In genomic region chr16:3654249-3654991, GRCh38 we compare ENCODE assay signal across 8 cellular contexts. TPM values are rescaled to one million over a fixed set of nuclear protein-coding genes. Genes with fewer than 3 reads are reported as not detected.
DNase-seq lines count a peak whose midpoint lies in the region; ATAC-seq and TF ChIP-seq lines count a peak whose summit lies in the region.

A gene with protein sequence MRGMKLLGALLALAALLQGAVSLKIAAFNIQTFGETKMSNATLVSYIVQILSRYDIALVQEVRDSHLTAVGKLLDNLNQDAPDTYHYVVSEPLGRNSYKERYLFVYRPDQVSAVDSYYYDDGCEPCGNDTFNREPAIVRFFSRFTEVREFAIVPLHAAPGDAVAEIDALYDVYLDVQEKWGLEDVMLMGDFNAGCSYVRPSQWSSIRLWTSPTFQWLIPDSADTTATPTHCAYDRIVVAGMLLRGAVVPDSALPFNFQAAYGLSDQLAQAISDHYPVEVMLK (plus strand): TSS chr16:3654691. CDS start chr16:3655374, 683 bp downstream.

- peaks cover 34% of the 10 kb centered on the region for H3K36me3 ChIP-seq in CD4-positive, alpha-beta memory T cell (ENCODE audit: insufficient read depth, low read length)
- H3K36me3 ChIP-seq in SJCRH30: peaks cover 11% of the 10 kb centered on the region; the same call in 1 of the 2 replicates

- peak; percentile 38 to 66 (median 46) for DNase-seq in CD4-positive, alpha-beta memory T cell
- DNase-seq in HEK293T (ENCODE audit: extremely low spot score) (peak; percentile 80), SJCRH30 (peak; percentile 54 to 77), head of caudate nucleus (peak in 40 of 42 donors; percentile 21 to 83 (median 56)), progenitor cell of endocrine pancreas (ENCODE audit: low spot score, unreplicated experiment) (peak; percentile 75)
- DNase-seq in activated naive CD4-positive, alpha-beta T cell treated with Interleukin-2 at 50 U/mL for 16 hours: peak; percentile 61

- CTCF ChIA-PET in CD4-positive, alpha-beta memory T cell (lab: Charles Lee; ENCODE audit: partially characterized antibody): interaction anchor here (0.6 to 1.2 kb wide), 3 partner anchors 8 to 276 kb away, joined by 3 to 4 read pairs (median 4); no protein-coding TSS in a partner anchor
- CTCF ChIA-PET in HEK293T (lab: Yijun Ruan, JAX): interaction anchor here (1.2 to 1.3 kb wide), 2 partner anchors 14 to 17 kb away, joined by 3 to 4 read pairs; no protein-coding TSS in a partner anchor

- H3K4me1 Mint-ChIP-seq in CD4-positive, alpha-beta memory T cell: peaks cover 0 to 11% (median 3%) of the 10 kb centered on the region in 4 donors
- H3K4me1 Mint-ChIP-seq in progenitor cell of endocrine pancreas (ENCODE audit: low read depth): peaks cover 17% of the 10 kb centered on the region

- H3K4me3 ChIP-seq in CD4-positive, alpha-beta memory T cell (ENCODE audit: low read length in 2 of 2): no peak within 1 kb of the TSS
- no peak within 1 kb of the TSS for H3K4me3 ChIP-seq in SJCRH30

- no peaks in the 10 kb centered on the region for H3K27me3 ChIP-seq in CD4-positive, alpha-beta memory T cell (ENCODE audit: insufficient read depth, low read length)
- H3K27me3 ChIP-seq in SJCRH30: no peaks in the 10 kb centered on the region

- intact Hi-C loops in CD4-positive, alpha-beta memory T cell (cut with micrococcal nuclease): loop anchor here (5.0 kb wide), 1 partner anchor 77 kb away; the partner anchor contains the start of gene NLRC3
- intact Hi-C loops in head of caudate nucleus (cut with DNase I): no loop called here

- H3K27ac ChIP-seq in CD4-positive, alpha-beta memory T cell (ENCODE audit: low read depth, low read length): no peak within 1 kb of the TSS
- H3K27ac ChIP-seq in SJCRH30: no peak within 1 kb of the TSS

- H3K4me1 ChIP-seq in CD4-positive, alpha-beta memory T cell (ENCODE audit: insufficient read depth, low read length): no peaks in the 10 kb centered on the region
- no peaks in the 10 kb centered on the region for H3K4me1 ChIP-seq in SJCRH30

- H3K9me3 ChIP-seq in CD4-positive, alpha-beta memory T cell (ENCODE audit: control insufficient read depth in 1 of 2, low read length in 2 of 2): no peaks in the 10 kb centered on the region
- no peaks in the 10 kb centered on the region for H3K9me3 ChIP-seq in SJCRH30 (replicated peaks)

- no peaks in the 10 kb centered on the region for H3K27me3 Mint-ChIP-seq in CD4-positive, alpha-beta memory T cell
- H3K27me3 Mint-ChIP-seq in progenitor cell of endocrine pancreas: no peaks in the 10 kb centered on the region

- H3K9me3 Mint-ChIP-seq in CD4-positive, alpha-beta memory T cell: no peaks in the 10 kb centered on the region
- no peaks in the 10 kb centered on the region for H3K9me3 Mint-ChIP-seq in progenitor cell of endocrine pancreas (ENCODE audit: low read depth)

- POLR2A ChIA-PET in CD4-positive, alpha-beta memory T cell (lab: Charles Lee; ENCODE audit: partially characterized antibody): interaction anchor here (1.0 kb wide), 1 partner anchor 43 kb away, joined by 3 read pairs; the partner anchor contains the start of gene SLX4
- POLR2A ChIA-PET in HEK293T (lab: Yijun Ruan, JAX): interaction anchor here (0.6 kb wide), 1 partner anchor 47 kb away, joined by 3 read pairs; no protein-coding TSS in a partner anchor

- ATAC-seq in GM18511 (IDR thresholded peaks at IDR 0.05; ENCODE audit: unreplicated experiment) (no peak), HG02763 (IDR thresholded peaks at IDR 0.05; ENCODE audit: unreplicated experiment) (no peak)

- H3K27ac Mint-ChIP-seq in CD4-positive, alpha-beta memory T cell: peak within 1 kb of the TSS in 4 of 7 donors; percentile 19 to 74 (median 48)
- H3K27ac Mint-ChIP-seq in progenitor cell of endocrine pancreas: peak within 1 kb of the TSS; percentile 97

- peak within 1 kb of the TSS in 1 of 8 donors; percentile 45 for H3K4me3 Mint-ChIP-seq in CD4-positive, alpha-beta memory T cell
- H3K4me3 Mint-ChIP-seq in progenitor cell of endocrine pancreas (ENCODE audit: low read depth): peak within 1 kb of the TSS; percentile 48

- peak; percentile 90 for TF ChIP-seq CTCF in progenitor cell of endocrine pancreas (IDR thresholded peaks at IDR 0.05; ENCODE audit: unreplicated experiment)

- H3K36me3 Mint-ChIP-seq in CD4-positive, alpha-beta memory T cell: peaks cover 10 to 46% of the 10 kb centered on the region in 2 donors
- peaks cover 20% of the 10 kb centered on the region for H3K36me3 Mint-ChIP-seq in progenitor cell of endocrine pancreas (ENCODE audit: insufficient read depth)

TF ChIP-seq in HEK293T, 16 proteins besides CTCF, POLR2A, EP300 and RAD21:
- no peak for TF ChIP-seq L3MBTL2 (conservative IDR thresholded peaks at IDR 0.05)
- no peak for TF ChIP-seq ZNF384 (IDR thresholded peaks at IDR 0.05)
- TF ChIP-seq ELF4 (IDR thresholded peaks at IDR 0.05): no peak
- TF ChIP-seq, protein P1, sequence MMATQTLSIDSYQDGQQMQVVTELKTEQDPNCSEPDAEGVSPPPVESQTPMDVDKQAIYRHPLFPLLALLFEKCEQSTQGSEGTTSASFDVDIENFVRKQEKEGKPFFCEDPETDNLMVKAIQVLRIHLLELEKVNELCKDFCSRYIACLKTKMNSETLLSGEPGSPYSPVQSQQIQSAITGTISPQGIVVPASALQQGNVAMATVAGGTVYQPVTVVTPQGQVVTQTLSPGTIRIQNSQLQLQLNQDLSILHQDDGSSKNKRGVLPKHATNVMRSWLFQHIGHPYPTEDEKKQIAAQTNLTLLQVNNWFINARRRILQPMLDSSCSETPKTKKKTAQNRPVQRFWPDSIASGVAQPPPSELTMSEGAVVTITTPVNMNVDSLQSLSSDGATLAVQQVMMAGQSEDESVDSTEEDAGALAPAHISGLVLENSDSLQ (IDR thresholded peaks at IDR 0.05): peak; percentile 19; the same call in 1 of the 2 replicates
- TF ChIP-seq TARDBP (IDR thresholded peaks at IDR 0.05): no peak
- no peak for TF ChIP-seq BHLHE40 (IDR thresholded peaks at IDR 0.05; ENCODE audit: borderline replicate concordance)
- TF ChIP-seq FOXK2 (IDR thresholded peaks at IDR 0.05): no peak
- TF ChIP-seq LEF1 (IDR thresholded peaks at IDR 0.05; ENCODE audit: borderline replicate concordance): no peak
- no peak for TF ChIP-seq SUZ12 (IDR thresholded peaks at IDR 0.05)

RNA-seq across cellular contexts. Expression of the gene that starts here (rescaled TPM):
- total RNA-seq in CD4-positive, alpha-beta memory T cell: 10 to 100 TPM; 51.2 to 59.9 TPM
- 1 to 10 TPM in 1 of 2 donors, not detected in 1; 7.7 TPM for polyA plus RNA-seq in CD4-positive, alpha-beta memory T cell
- total RNA-seq in SJCRH30 (2014; rRNA removed; shearing (Covaris generic)): 17.4 and 19.3 TPM in 2 replicates
- total RNA-seq in progenitor cell of endocrine pancreas: 43.6 and 49.3 TPM in 2 replicates
